Comparison of ENCODE assay signal across 14 cellular contexts in the genomic region with DNA sequence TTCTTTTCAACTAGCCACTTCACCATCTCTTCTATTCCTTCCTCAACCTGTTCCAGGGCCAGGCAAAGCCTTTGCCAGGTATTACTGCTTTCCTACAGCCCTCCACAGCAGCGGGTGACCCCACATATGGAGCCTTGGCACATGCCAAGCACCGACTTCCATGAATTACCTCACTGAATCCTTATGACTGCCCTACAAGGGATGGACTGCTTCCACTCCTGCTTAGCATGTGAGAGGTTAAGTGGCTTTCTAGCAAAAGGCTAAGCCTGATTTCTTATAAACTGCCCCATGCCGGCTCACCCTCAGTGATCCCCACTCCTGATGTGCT. TPM values are rescaled to one million over a fixed set of nuclear protein-coding genes. Genes with fewer than 3 reads are reported as not detected.
DNase-seq lines count a peak whose midpoint lies in the region; ATAC-seq and TF ChIP-seq lines count a peak whose summit lies in the region.
"Had no signal": no experiment of that assay in that cellular context is flagged by ENCODE, and none has a peak within 500 bp of the region (broad histone marks: within the 10 kb centered on the region; RNA-seq: fewer than 3 reads in every experiment).

No MANE protein-coding gene starts in this region.

- DNase-seq in Peyer's patch (peak in 1 of 3 donors; percentile 21), endothelial cell (ENCODE audit: low spot score) (no peak), tibial artery (no peak), DMS53 (lab: John Stamatoyannopoulos, UW) (no peak), DMS114 treated with DMSO at 0.1 percent for 48 hours (lab: John Stamatoyannopoulos, UW; ENCODE audit: unreplicated experiment) (no peak)
- DNase-seq: NCI-H1436 treated with DMSO at 0.1 percent for 48 hours, NCI-H774, WERI-Rb-1 had no signal

- H3K27me3 ChIP-seq in Peyer's patch, result no peaks in the 10 kb centered on the region
- no peaks in the 10 kb centered on the region for H3K27me3 ChIP-seq in mucosa of rectum (ENCODE audit: control insufficient read depth in 2 of 2, insufficient read depth in 2 of 2, low read length in 2 of 2)
- no peaks in the 10 kb centered on the region for H3K27me3 ChIP-seq in tibial artery

- no peaks in the 10 kb centered on the region for H3K9me3 Mint-ChIP-seq in endothelial cell (ENCODE audit: unreplicated experiment)
- H3K9me3 Mint-ChIP-seq: activated naive CD4-positive, alpha-beta T cell treated with anti-CD3 and anti-CD28 coated beads, Interleukin-2, amount 50 U/mL, for 72 hours; dendritic cell treated with granulocyte-macrophage colony-stimulating factor and Interleukin-4, amounts not matched to agents 40 ng/mL and 50 ng/mL, for 4 days had no signal

- H3K4me1 ChIP-seq in Peyer's patch, result peaks cover 0 to 9% (median 0%) of the 10 kb centered on the region in 4 donors
- H3K4me1 ChIP-seq in mucosa of rectum (ENCODE audit: control insufficient read depth in 2 of 2, insufficient read depth in 2 of 2, low read length in 2 of 2), result peaks cover 0 to 5% of the 10 kb centered on the region in 2 donors
- H3K4me1 ChIP-seq in tibial artery, result peaks cover 6 to 87% (median 32%) of the 10 kb centered on the region in 4 donors

- ATAC-seq in GM18870 (IDR thresholded peaks at IDR 0.05; ENCODE audit: unreplicated experiment), result no peak
- ATAC-seq in HG02678 (IDR thresholded peaks at IDR 0.05; ENCODE audit: unreplicated experiment), result no peak
- ATAC-seq: activated naive CD4-positive, alpha-beta T cell treated with anti-CD3 and anti-CD28 coated beads, Interleukin-2, amount 50 U/mL, for 72 hours had no signal

- H3K4me3 Mint-ChIP-seq in endothelial cell (ENCODE audit: unreplicated experiment), result no peak overlapping the region
- H3K4me3 Mint-ChIP-seq: dendritic cell treated with granulocyte-macrophage colony-stimulating factor and Interleukin-4, amounts not matched to agents 40 ng/mL and 50 ng/mL, for 4 days had no signal

- peaks cover 4% of the 10 kb centered on the region for H3K4me1 Mint-ChIP-seq in endothelial cell (ENCODE audit: unreplicated experiment)

- H3K36me3 ChIP-seq in Peyer's patch (no peaks in the 10 kb centered on the region), mucosa of rectum (ENCODE audit: control insufficient read depth in 2 of 2, insufficient read depth in 2 of 2, low read length in 2 of 2) (peaks cover 0 to 12% of the 10 kb centered on the region in 2 donors), tibial artery (peaks cover 87 to 90% (median 87%) of the 10 kb centered on the region in 3 donors)
- H3K36me3 ChIP-seq: WERI-Rb-1 had no signal

- H3K4me3 ChIP-seq in Peyer's patch (no peak overlapping the region), mucosa of rectum (ENCODE audit: low read length in 2 of 2) (no peak overlapping the region), tibial artery (no peak overlapping the region)
- H3K4me3 ChIP-seq: SK-N-MC had no signal

- no peak for TF ChIP-seq POLR2A in Peyer's patch (IDR thresholded peaks at IDR 0.05)

- TF ChIP-seq CTCF in Peyer's patch (IDR thresholded peaks at IDR 0.05) (no peak), endothelial cell (IDR thresholded peaks at IDR 0.05; ENCODE audit: unreplicated experiment) (no peak), tibial artery (IDR thresholded peaks at IDR 0.05) (no peak)

- H3K27ac ChIP-seq in Peyer's patch (peak overlapping the region; percentile 6 to 90 (median 62)), mucosa of rectum (ENCODE audit: low read depth in 2 of 2, low read length in 2 of 2) (peak overlapping the region; percentile 56 to 73), tibial artery (peak overlapping the region; percentile 82)
- H3K27ac ChIP-seq: SK-N-MC, WERI-Rb-1 had no signal

- H3K36me3 Mint-ChIP-seq in endothelial cell (ENCODE audit: low read depth, unreplicated experiment), result peaks cover 64% of the 10 kb centered on the region
- H3K36me3 Mint-ChIP-seq: activated naive CD4-positive, alpha-beta T cell treated with anti-CD3 and anti-CD28 coated beads, Interleukin-2, amount 50 U/mL, for 72 hours had no signal

- no peaks in the 10 kb centered on the region for H3K9me3 ChIP-seq in Peyer's patch
- H3K9me3 ChIP-seq in mucosa of rectum (ENCODE audit: control insufficient read depth in 2 of 2, low read length in 2 of 2), result no peaks in the 10 kb centered on the region
- no peaks in the 10 kb centered on the region for H3K9me3 ChIP-seq in tibial artery

- intact Hi-C loops in tibial artery (cut with DNase I; ENCODE audit: low total_unique reads), result no loop called here

- peaks cover 2% of the 10 kb centered on the region for H3K27me3 Mint-ChIP-seq in endothelial cell (ENCODE audit: unreplicated experiment)
- H3K27me3 Mint-ChIP-seq: dendritic cell treated with granulocyte-macrophage colony-stimulating factor and Interleukin-4, amounts not matched to agents 40 ng/mL and 50 ng/mL, for 4 days had no signal

- H3K9ac ChIP-seq in mucosa of rectum (ENCODE audit: low read depth in 1 of 2, low read length in 2 of 2), result no peak overlapping the region

- peak overlapping the region; percentile 58 for H3K27ac Mint-ChIP-seq in endothelial cell (ENCODE audit: unreplicated experiment)
- H3K27ac Mint-ChIP-seq: dendritic cell treated with granulocyte-macrophage colony-stimulating factor and Interleukin-4, amounts not matched to agents 40 ng/mL and 50 ng/mL, for 4 days had no signal

RNA-seq across cellular contexts. Expression of gene PDLIM1, which starts 44.0 kb away (rescaled TPM):
- total RNA-seq in Peyer's patch (100 to 1,000 TPM; 180 to 351 (median 240) TPM), endothelial cell (ENCODE audit: unreplicated experiment) (125 TPM)
